In the genomic region with DNA sequence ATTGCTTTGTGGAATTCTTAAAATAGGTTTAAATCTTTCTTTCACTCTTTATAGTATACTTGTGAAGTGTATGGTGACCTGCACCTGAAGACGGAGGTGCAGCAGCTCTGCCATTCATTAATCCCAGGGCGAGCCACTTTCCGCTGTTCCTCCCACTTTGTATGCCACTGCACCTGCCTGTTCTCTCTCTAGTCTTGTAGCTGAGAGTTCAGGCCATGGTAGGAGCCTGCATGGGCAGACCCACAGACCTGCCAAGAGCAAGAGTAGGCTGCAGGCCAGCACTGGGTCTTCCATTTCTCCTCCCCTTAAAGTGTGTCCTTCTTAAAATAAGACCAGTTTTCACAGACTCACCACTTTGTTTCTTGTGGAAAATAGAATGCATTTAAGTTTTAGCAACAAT, we compare ENCODE assay signal across 19 cellular contexts.
DNase-seq lines count a peak whose midpoint lies in the region; ATAC-seq and TF ChIP-seq lines count a peak whose summit lies in the region.
"Had no signal": no experiment of that assay in that cellular context is flagged by ENCODE, and none has a peak within 500 bp of the region (broad histone marks: within the 10 kb centered on the region; RNA-seq: fewer than 3 reads in every experiment).

No MANE protein-coding gene starts in this region.

- BruUV-seq in HCT116 (replicated peaks; lab: Mats Ljungman, UMichigan), result no TSS peak

- H2AFZ ChIP-seq in HCT116 (ENCODE audit: low read depth, low read length, poor library complexity, severe bottlenecking) (no peak overlapping the region), OCI-LY1 (ENCODE audit: low read length) (no peak overlapping the region)

- H3F3A ChIP-seq in OCI-LY1 (ENCODE audit: insufficient read depth, low read length), result no peaks in the 10 kb centered on the region

- no peak overlapping the region for H3K4me3 Mint-ChIP-seq in naive thymus-derived CD8-positive, alpha-beta T cell
- H3K4me3 Mint-ChIP-seq: activated naive CD4-positive, alpha-beta T cell treated with anti-CD3 and anti-CD28 coated beads, Interleukin-2, amount 10 ng/mL, durations not matched to agents 7 days and 5 days; stimulated activated effector memory CD8-positive, alpha-beta T cell treated with anti-CD3 and anti-CD28 coated beads, Interleukin-12 subunit alpha, Interleukin-12 subunit beta, amount 100 ng/mL, for 72 hours had no signal

- H3K27ac ChIP-seq in HCT116 (ENCODE audit: low read depth, low read length) (no peak overlapping the region), OCI-LY1 (ENCODE audit: low read depth, low read length, poor library complexity, severe bottlenecking) (peak overlapping the region; percentile 27)
- H3K27ac ChIP-seq: 22Rv1, esophagus squamous epithelium, gastrocnemius medialis, KMS-11, RWPE1, suprapubic skin, WERI-Rb-1 had no signal

- no peak for TF ChIP-seq RAD21 in HCT116 (IDR thresholded peaks at IDR 0.05; ENCODE audit: low read depth)

- H3K4me3 ChIP-seq in HCT116 (replicated peaks in 1 of 2; ENCODE audit: low read depth in 1 of 2, low read length in 2 of 2), result no peak overlapping the region
- H3K4me3 ChIP-seq in OCI-LY1 (ENCODE audit: low read depth, low read length, poor library complexity, severe bottlenecking), result no peak overlapping the region
- H3K4me3 ChIP-seq in mucosa of descending colon, result no peak overlapping the region
- H3K4me3 ChIP-seq: esophagus squamous epithelium, gastrocnemius medialis, lung, suprapubic skin had no signal

- CTCF ChIA-PET in HCT116 (lab: Charles Lee), result interaction anchor here (1.0 to 1.8 kb wide), 3 partner anchors 10 to 220 kb away, joined by 3 to 7 read pairs (median 5); no protein-coding TSS in a partner anchor

- DNase-seq in DMS53 (lab: John Stamatoyannopoulos, UW) (peak; percentile 23), DMS53 treated with DMSO at 0.1 percent for 48 hours (lab: John Stamatoyannopoulos, UW; ENCODE audit: unreplicated experiment) (no peak), HCT116 (ENCODE audit: low read depth, low spot score) (no peak), mucosa of descending colon (peak in 1 of 3 donors; percentile 7), pons (ENCODE audit: low spot score) (no peak)
- no peak for DNase-seq in activated naive CD4-positive, alpha-beta T cell treated with anti-CD3 and anti-CD28 coated beads, Interleukin-2, amount 50 U/mL, for 72 hours (ENCODE audit: low spot score in 2 of 2)
- DNase-seq in naive thymus-derived CD8-positive, alpha-beta T cell, result no peak
- DNase-seq: activated CD4-positive, alpha-beta T cell treated with anti-CD3 and anti-CD28 coated beads, Interleukin-2, amount 50 U/mL, for 1 hour; activated naive CD4-positive, alpha-beta T cell treated with anti-CD3 and anti-CD28 coated beads, Interleukin-2, amount 10 ng/mL, durations not matched to agents 7 days and 5 days; esophagus squamous epithelium; gastrocnemius medialis had no signal

- peaks cover 0 to 29% (median 10%) of the 10 kb centered on the region in 5 donors for H3K27me3 Mint-ChIP-seq in naive thymus-derived CD8-positive, alpha-beta T cell

- RAD21 ChIA-PET in HCT116 (lab: Charles Lee; ENCODE audit: low non-redundant PET in 1 of 2, low total read pairs in 2 of 2, uncharacterized antibody in 2 of 2, unreplicated experiment in 2 of 2), result no interaction called here

- H3K9ac ChIP-seq in HCT116 (ENCODE audit: low read length) (no peak overlapping the region), OCI-LY1 (ENCODE audit: low read length) (no peak overlapping the region)
- H3K9ac ChIP-seq: KMS-11 had no signal

- no peak overlapping the region for H3K4me2 ChIP-seq in HCT116 (ENCODE audit: low read length)
- H3K4me2 ChIP-seq in OCI-LY1 (ENCODE audit: low read length), result no peak overlapping the region
- H3K4me2 ChIP-seq: KMS-11 had no signal

- H3K9me3 Mint-ChIP-seq in activated naive CD4-positive, alpha-beta T cell treated with anti-CD3 and anti-CD28 coated beads, Interleukin-2, amount 50 U/mL, for 72 hours, result peaks cover 0 to 6% of the 10 kb centered on the region in 2 donors
- H3K9me3 Mint-ChIP-seq in naive thymus-derived CD8-positive, alpha-beta T cell, result peaks cover 0 to 3% (median 0%) of the 10 kb centered on the region in 9 donors
- H3K9me3 Mint-ChIP-seq: activated naive CD4-positive, alpha-beta T cell treated with anti-CD3 and anti-CD28 coated beads, Interleukin-2, amount 10 ng/mL, durations not matched to agents 7 days and 5 days had no signal

- H3K79me2 ChIP-seq in HCT116 (ENCODE audit: insufficient read depth, low read length), result no peaks in the 10 kb centered on the region
- H3K79me2 ChIP-seq in OCI-LY1 (ENCODE audit: insufficient read depth, low read length), result no peaks in the 10 kb centered on the region

- H3K27me3 ChIP-seq in HCT116 (ENCODE audit: insufficient read depth, low read length) (no peaks in the 10 kb centered on the region), OCI-LY1 (ENCODE audit: insufficient read depth, low read length) (no peaks in the 10 kb centered on the region)
- H3K27me3 ChIP-seq: esophagus squamous epithelium, gastrocnemius medialis, suprapubic skin had no signal

- H4K20me1 ChIP-seq in HCT116 (ENCODE audit: insufficient read depth) (no peaks in the 10 kb centered on the region), OCI-LY1 (ENCODE audit: insufficient read depth, low read length) (no peaks in the 10 kb centered on the region)

- ATAC-seq in HCT116 (peak; percentile 24), mucosa of descending colon (peak; percentile 56)
- ATAC-seq in activated naive CD4-positive, alpha-beta T cell treated with anti-CD3 and anti-CD28 coated beads, Interleukin-2, amount 50 U/mL, for 72 hours, result no peak
- no peak for ATAC-seq in naive thymus-derived CD8-positive, alpha-beta T cell
- ATAC-seq: gastrocnemius medialis; stimulated activated effector memory CD8-positive, alpha-beta T cell treated with anti-CD3 and anti-CD28 coated beads, Interleukin-12 subunit alpha, Interleukin-12 subunit beta, amount 100 ng/mL, for 72 hours had no signal

- H3K27ac Mint-ChIP-seq in activated naive CD4-positive, alpha-beta T cell treated with anti-CD3 and anti-CD28 coated beads, Interleukin-2, amount 50 U/mL, for 72 hours, result no peak overlapping the region
- H3K27ac Mint-ChIP-seq in naive thymus-derived CD8-positive, alpha-beta T cell, result no peak overlapping the region
- H3K27ac Mint-ChIP-seq: activated naive CD4-positive, alpha-beta T cell treated with anti-CD3 and anti-CD28 coated beads, Interleukin-2, amount 10 ng/mL, durations not matched to agents 7 days and 5 days; stimulated activated effector memory CD8-positive, alpha-beta T cell treated with anti-CD3 and anti-CD28 coated beads, Interleukin-12 subunit alpha, Interleukin-12 subunit beta, amount 100 ng/mL, for 72 hours had no signal

- intact Hi-C loops in HCT116 (cut with micrococcal nuclease) (loop anchor here (1.0 kb wide), 1 partner anchor 219 kb away; no protein-coding TSS in a partner anchor), mucosa of descending colon (cut with DNase I, micrococcal nuclease) (loop anchor here (5.0 to 10.0 kb wide), 3 partner anchors 110 to 223 kb away; no protein-coding TSS in a partner anchor)

- H3K36me3 ChIP-seq in HCT116 (ENCODE audit: control insufficient read depth in 1 of 2, insufficient read depth in 2 of 2, low read length in 2 of 2), result no peaks in the 10 kb centered on the region
- H3K36me3 ChIP-seq in OCI-LY1 (ENCODE audit: insufficient read depth, low read length), result no peaks in the 10 kb centered on the region
- no peaks in the 10 kb centered on the region for H3K36me3 ChIP-seq in mucosa of descending colon (ENCODE audit: low read depth)
- H3K36me3 ChIP-seq: esophagus squamous epithelium, gastrocnemius medialis, suprapubic skin, WERI-Rb-1 had no signal

- no peak for TF ChIP-seq CTCF in HCT116 (IDR thresholded peaks at IDR 0.05 in 2 of 3, conservative IDR thresholded peaks at IDR 0.05 in 1 of 3; ENCODE audit: borderline replicate concordance in 1 of 3, insufficient read depth in 1 of 3, low read depth in 2 of 3, low read length in 2 of 3)
- TF ChIP-seq CTCF in OCI-LY1 (IDR thresholded peaks at IDR 0.05; ENCODE audit: low read length), result no peak
- no peak for TF ChIP-seq CTCF in mucosa of descending colon (IDR thresholded peaks at IDR 0.05)

- H3K9me2 ChIP-seq in HCT116 (ENCODE audit: insufficient read depth) (no peaks in the 10 kb centered on the region), OCI-LY1 (ENCODE audit: low read depth, low read length) (no peaks in the 10 kb centered on the region)

- no peak for TF ChIP-seq POLR2A in HCT116 (IDR thresholded peaks at IDR 0.05; ENCODE audit: borderline replicate concordance, extremely low read depth, insufficient read depth, insufficient read length)

- H3K4me1 Mint-ChIP-seq in naive thymus-derived CD8-positive, alpha-beta T cell, result no peaks in the 10 kb centered on the region
- H3K4me1 Mint-ChIP-seq: activated naive CD4-positive, alpha-beta T cell treated with anti-CD3 and anti-CD28 coated beads, Interleukin-2, amount 10 ng/mL, durations not matched to agents 7 days and 5 days; stimulated activated effector memory CD8-positive, alpha-beta T cell treated with anti-CD3 and anti-CD28 coated beads, Interleukin-12 subunit alpha, Interleukin-12 subunit beta, amount 100 ng/mL, for 72 hours had no signal

- no peaks in the 10 kb centered on the region for H3K4me1 ChIP-seq in HCT116 (ENCODE audit: control insufficient read depth in 1 of 2, insufficient read depth in 2 of 2, low read length in 2 of 2)
- peaks cover 36% of the 10 kb centered on the region for H3K4me1 ChIP-seq in OCI-LY1 (ENCODE audit: insufficient read depth, low read length, severe bottlenecking)
- no peaks in the 10 kb centered on the region for H3K4me1 ChIP-seq in mucosa of descending colon (ENCODE audit: low read depth)
- H3K4me1 ChIP-seq: esophagus squamous epithelium, gastrocnemius medialis, suprapubic skin had no signal

- POLR2A ChIA-PET in HCT116 (lab: Charles Lee), result no interaction called here
- POLR2A ChIA-PET in naive thymus-derived CD8-positive, alpha-beta T cell (lab: Charles Lee), result no interaction called here

- no peaks in the 10 kb centered on the region for H3K36me3 Mint-ChIP-seq in activated naive CD4-positive, alpha-beta T cell treated with anti-CD3 and anti-CD28 coated beads, Interleukin-2, amount 50 U/mL, for 72 hours
- H3K36me3 Mint-ChIP-seq in naive thymus-derived CD8-positive, alpha-beta T cell, result no peaks in the 10 kb centered on the region
- H3K36me3 Mint-ChIP-seq: activated naive CD4-positive, alpha-beta T cell treated with anti-CD3 and anti-CD28 coated beads, Interleukin-2, amount 10 ng/mL, durations not matched to agents 7 days and 5 days; stimulated activated effector memory CD8-positive, alpha-beta T cell treated with anti-CD3 and anti-CD28 coated beads, Interleukin-12 subunit alpha, Interleukin-12 subunit beta, amount 100 ng/mL, for 72 hours had no signal

- H3K9me3 ChIP-seq in HCT116 (ENCODE audit: control insufficient read depth in 1 of 2, insufficient read depth in 1 of 2, low read depth in 1 of 2, low read length in 2 of 2) (no peaks in the 10 kb centered on the region), OCI-LY1 (ENCODE audit: low read length) (no peaks in the 10 kb centered on the region), mucosa of descending colon (no peaks in the 10 kb centered on the region)
- H3K9me3 ChIP-seq: esophagus squamous epithelium, gastrocnemius medialis, suprapubic skin had no signal

TF ChIP-seq in HCT116, 20 proteins besides CTCF, POLR2A, EP300 and RAD21 (continues in another document):
- no peak for TF ChIP-seq SP1 (IDR thresholded peaks at IDR 0.05; ENCODE audit: low read depth)

Comparison
In these comparisons a context has a peak if more than half of its experiments do, and no peak if none do; other contexts are left out.
1. ATAC-seq: peak in HCT116 (single experiment) and mucosa of descending colon (single experiment); none in activated naive CD4-positive, alpha-beta T cell treated with anti-CD3 and anti-CD28 coated beads, Interleukin-2, amount 50 U/mL, for 72 hours (0 of 2) and naive thymus-derived CD8-positive, alpha-beta T cell (0 of 2).